11 cellular contexts compared by ENCODE assay signal in genomic region chr7:44727346-44728262, GRCh38. TPM values are rescaled to one million over a fixed set of nuclear protein-coding genes. Genes with fewer than 3 reads are reported as not detected.
DNase-seq lines count a peak whose midpoint lies in the region; ATAC-seq and FAIRE-seq lines count a peak whose summit lies in the region.
"Had no signal": no experiment of that assay in that cellular context is flagged by ENCODE, and none has a peak within 500 bp of the region (broad histone marks: within the 10 kb centered on the region; RNA-seq: fewer than 3 reads in every experiment).

No MANE protein-coding gene starts in this region.

- no peaks in the 10 kb centered on the region for H3K4me1 ChIP-seq in small intestine (ENCODE audit: control insufficient read depth in 2 of 2, insufficient read depth in 1 of 2, low read depth in 1 of 2, low read length in 1 of 2)

- H3K4me3 Mint-ChIP-seq in T-helper 17 cell, result peak overlapping the region; percentile 34
- H3K4me3 Mint-ChIP-seq: activated CD8-positive, alpha-beta T cell treated with anti-CD3 and anti-CD28 coated beads, Interleukin-2, amount 10 ng/mL, durations not matched to agents 7 days and 5 days had no signal

- H3K36me3 ChIP-seq in small intestine (ENCODE audit: control insufficient read depth in 2 of 2, insufficient read depth in 2 of 2, low read length in 2 of 2), result no peaks in the 10 kb centered on the region

- peaks cover 3% of the 10 kb centered on the region for H3K36me3 Mint-ChIP-seq in T-helper 17 cell (ENCODE audit: low read depth)

- FAIRE-seq in small intestine (lab: Jason Lieb, UNC), result no peak

- H3K27me3 ChIP-seq in small intestine (ENCODE audit: control insufficient read depth in 2 of 2, insufficient read depth in 2 of 2, low read length in 2 of 2), result no peaks in the 10 kb centered on the region

- no peak overlapping the region for H3K27ac Mint-ChIP-seq in T-helper 17 cell
- H3K27ac Mint-ChIP-seq: activated CD8-positive, alpha-beta T cell treated with anti-CD3 and anti-CD28 coated beads, Interleukin-2, amount 10 ng/mL, durations not matched to agents 7 days and 5 days had no signal

- ATAC-seq in T-helper 17 cell, result no peak
- ATAC-seq: activated CD8-positive, alpha-beta T cell treated with anti-CD3 and anti-CD28 coated beads, Interleukin-2, amount 10 ng/mL, durations not matched to agents 7 days and 5 days had no signal

- H3K27ac ChIP-seq in small intestine (ENCODE audit: low read depth in 1 of 2, low read length in 1 of 2), result peak overlapping the region in 1 of 2 donors; percentile 23

- H3K9me3 ChIP-seq in T-helper 17 cell (ENCODE audit: control insufficient read depth, low read length, poor library complexity, severe bottlenecking) (no peaks in the 10 kb centered on the region), small intestine (ENCODE audit: control insufficient read depth, low read depth) (no peaks in the 10 kb centered on the region)

- WGBS in small intestine, 3 donors, result 71 to 77% (median 75%) methylated on average over 5 of the region's 5 CpGs

- peak; percentile 81 for DNase-seq in HCEC 1CT
- DNase-seq in T-helper 17 cell, result no peak
- DNase-seq in glomerular endothelial cell (ENCODE audit: extremely low read depth, low read depth, low spot score), result peak; percentile 45
- DNase-seq in small intestine, result peak; percentile 19
- DNase-seq in HuH-7 (ENCODE audit: low spot score), result no peak
- no peak for DNase-seq in activated gamma-delta T cell (lab: John Stamatoyannopoulos, UW)
- DNase-seq in NCI-H69 (lab: John Stamatoyannopoulos, UW), result no peak
- DNase-seq: activated CD8-positive, alpha-beta T cell treated with anti-CD3 and anti-CD28 coated beads, Interleukin-2, amount 10 ng/mL, durations not matched to agents 7 days and 5 days; cerebellar nuclear complex; stimulated activated CD4-positive, alpha-beta T cell treated with anti-CD3 and anti-CD28 coated beads, Interleukin-12 subunit alpha, Interleukin-12 subunit beta, amount 100 ng/mL, for 4 hours; substantia nigra had no signal

- no peaks in the 10 kb centered on the region for H3K4me1 Mint-ChIP-seq in T-helper 17 cell

- peaks cover 5% of the 10 kb centered on the region for H3K27me3 Mint-ChIP-seq in T-helper 17 cell

- H3K4me3 ChIP-seq in small intestine (ENCODE audit: low read depth in 1 of 2, low read length in 2 of 2), result no peak overlapping the region

RNA-seq across cellular contexts. Expression of gene ZMIZ2, which starts 21.0 kb away (rescaled TPM):
- 100 to 1,000 TPM; 117 to 171 TPM for total RNA-seq in T-helper 17 cell
- 32.2 and 49.0 TPM in 2 replicates for total RNA-seq in glomerular endothelial cell
- 10 to 100 TPM; 18.9 to 43.5 (median 31.8) TPM for polyA plus RNA-seq in small intestine

Comparison
In these comparisons a context has a peak if more than half of its experiments do, and no peak if none do; other contexts are left out.
1. DNase-seq: peak in HCEC 1CT (single experiment), glomerular endothelial cell (single experiment) and small intestine (single experiment); none in T-helper 17 cell (0 of 3), HuH-7 (single experiment), activated gamma-delta T cell (single experiment) and NCI-H69 (single experiment).